1 cellular context compared by ENCODE assay signal in genomic region chr17:47709594-47709993, GRCh38.
TF ChIP-seq lines count a peak whose summit lies in the region.

No MANE protein-coding gene starts in this region.

TF ChIP-seq in GM23338, 12 proteins besides CTCF, POLR2A, EP300 and RAD21 (continued from another document):
- no peak for TF ChIP-seq ZNF462 (CRISPR knock-in tag; IDR thresholded peaks at IDR 0.05)
- TF ChIP-seq EZH2 (IDR thresholded peaks at IDR 0.05; ENCODE audit: low read depth, unreplicated experiment) = no peak
- no peak for TF ChIP-seq REST (IDR thresholded peaks at IDR 0.05; ENCODE audit: unreplicated experiment)
- TF ChIP-seq ETS1 (IDR thresholded peaks at IDR 0.05) = no peak
- TF ChIP-seq ZNF114 (CRISPR knock-in tag; IDR thresholded peaks at IDR 0.05) = no peak
TF ChIP-seq in GM23338: peak in this region for 0.
